Comparison of ENCODE assay signal across 10 cellular contexts in genomic region chr10:97550336-97551149, GRCh38. TPM values are rescaled to one million over a fixed set of nuclear protein-coding genes. Genes with fewer than 3 reads are reported as not detected.
DNase-seq lines count a peak whose midpoint lies in the region; ATAC-seq, FAIRE-seq and TF ChIP-seq lines count a peak whose summit lies in the region.
"Had no signal": no experiment of that assay in that cellular context is flagged by ENCODE, and none has a peak within 500 bp of the region (broad histone marks: within the 10 kb centered on the region; RNA-seq: fewer than 3 reads in every experiment).

No MANE protein-coding gene starts in this region.

- FAIRE-seq in keratinocyte (lab: Jason Lieb, UNC): peak; percentile 32
- no peak for FAIRE-seq in RCC 7860 (lab: Jason Lieb, UNC)

- H2AFZ ChIP-seq in keratinocyte (ENCODE audit: control insufficient read depth, low read length): peak overlapping the region; percentile 58

- H3K36me3 ChIP-seq in HUES48 (ENCODE audit: control insufficient read depth, insufficient read depth, low read length): no peaks in the 10 kb centered on the region
- H3K36me3 ChIP-seq in adipocyte (ENCODE audit: control insufficient read depth, insufficient read depth, low read length, severe bottlenecking): no peaks in the 10 kb centered on the region
- no peaks in the 10 kb centered on the region for H3K36me3 ChIP-seq in keratinocyte (ENCODE audit: control insufficient read depth in 2 of 2, extremely low read depth in 1 of 2, insufficient read depth in 2 of 2, low read length in 2 of 2)

- TF ChIP-seq CTCF in keratinocyte (optimal IDR thresholded peaks at IDR 0.05 in 1 of 3, IDR thresholded peaks at IDR 0.05 in 1 of 3, conservative IDR thresholded peaks at IDR 0.05 in 1 of 3; ENCODE audit: extremely low read depth in 1 of 3, insufficient read depth in 2 of 3, low read length in 3 of 3): no peak

- DNase-seq in adipocyte (ENCODE audit: low read depth): no peak
- no peak for DNase-seq in keratinocyte (ENCODE audit: low read depth, low spot score)
- DNase-seq in ecto neural progenitor cell (ENCODE audit: low spot score): no peak
- DNase-seq in RCC 7860 (ENCODE audit: low spot score): no peak
- DNase-seq: activated CD8-positive, alpha-beta memory T cell treated with anti-CD3 and anti-CD28 coated beads for 24 hours had no signal

- H3K9ac ChIP-seq in HUES48 (ENCODE audit: low read depth, low read length): no peak overlapping the region
- peak overlapping the region; percentile 76 for H3K9ac ChIP-seq in adipocyte (ENCODE audit: low read length)
- peak overlapping the region; percentile 74 for H3K9ac ChIP-seq in keratinocyte (ENCODE audit: control insufficient read depth, extremely low read depth, insufficient read depth, low read length)
- H3K9ac ChIP-seq: parathyroid adenoma had no signal

- H3K4me1 ChIP-seq in HUES48 (ENCODE audit: control insufficient read depth, insufficient read depth, low read length) (peaks cover 27% of the 10 kb centered on the region), adipocyte (ENCODE audit: control insufficient read depth, insufficient read depth, low read length) (peaks cover 41% of the 10 kb centered on the region), keratinocyte (ENCODE audit: control insufficient read depth, extremely low read depth, insufficient read depth, low read length) (peaks cover 26% of the 10 kb centered on the region)

- H3K79me2 ChIP-seq in keratinocyte (ENCODE audit: control insufficient read depth, insufficient read depth, low read length): peaks cover 22% of the 10 kb centered on the region

- dilution Hi-C loops in keratinocyte (cut with MboI; ENCODE audit: extremely low pct_ligation_motif_present, low sequenced_read_pairs): no loop called here

- no peaks in the 10 kb centered on the region for H3K9me1 ChIP-seq in keratinocyte (ENCODE audit: control insufficient read depth, extremely low read depth, insufficient read depth, low read length)

- H3K27ac ChIP-seq in HUES48 (ENCODE audit: low read depth, low read length): peak overlapping the region; percentile 71
- H3K27ac ChIP-seq in keratinocyte (ENCODE audit: control insufficient read depth, insufficient read depth, low read length): peak overlapping the region; percentile 78
- peak overlapping the region in 14 of 21 experiments; percentile 51 to 82 (median 72) for H3K27ac ChIP-seq in skin epidermis
- H3K27ac ChIP-seq: parathyroid adenoma had no signal

- no peaks in the 10 kb centered on the region for H3K27me3 ChIP-seq in HUES48 (ENCODE audit: control insufficient read depth, insufficient read depth, low read length)
- no peaks in the 10 kb centered on the region for H3K27me3 ChIP-seq in adipocyte (replicated peaks; ENCODE audit: control insufficient read depth, insufficient read depth, low read length)
- H3K27me3 ChIP-seq in keratinocyte (ENCODE audit: control insufficient read depth, extremely low read depth, insufficient read depth, low read length): no peaks in the 10 kb centered on the region

- no peaks in the 10 kb centered on the region for H3K9me3 ChIP-seq in HUES48 (ENCODE audit: control insufficient read depth, insufficient read depth, low read length)
- no peaks in the 10 kb centered on the region for H3K9me3 ChIP-seq in adipocyte (ENCODE audit: control insufficient read depth, low read length)
- no peaks in the 10 kb centered on the region for H3K9me3 ChIP-seq in keratinocyte (ENCODE audit: control insufficient read depth, low read depth, low read length)

- peak overlapping the region; percentile 75 for H3K4me2 ChIP-seq in keratinocyte (ENCODE audit: control insufficient read depth, extremely low read depth, insufficient read depth, low read depth, low read length)

- ATAC-seq in HG02678 (IDR thresholded peaks at IDR 0.05; ENCODE audit: unreplicated experiment): no peak
- ATAC-seq in HG02588 (IDR thresholded peaks at IDR 0.05; ENCODE audit: unreplicated experiment): no peak

- no peaks in the 10 kb centered on the region for H4K20me1 ChIP-seq in keratinocyte (ENCODE audit: control insufficient read depth, extremely low read depth, insufficient read depth, low read length)

- H3K4me3 ChIP-seq in HUES48 (ENCODE audit: low read depth, low read length) (no peak overlapping the region), adipocyte (ENCODE audit: low read length) (no peak overlapping the region), keratinocyte (ENCODE audit: control insufficient read depth in 2 of 3, extremely low read depth in 1 of 3, insufficient read depth in 2 of 3, low read depth in 1 of 3, low read length in 3 of 3) (peak overlapping the region in 1 of 3 experiments; percentile 38), skin epidermis (no peak overlapping the region)

RNA-seq across cellular contexts. Expression of gene ANKRD2, which starts 22.0 kb away (rescaled TPM):
- 0.18 to 0.67 TPM (median 0.38 TPM) in 3 replicates for polyA plus RNA-seq in keratinocyte
- 0.84 TPM for polyA plus RNA-seq in keratinocyte (2011; ENCODE audit: low read depth)
- 0.26 and 0.36 TPM in 2 replicates for polyA plus RNA-seq in keratinocyte (2011; cell fraction: cytosol; rRNA removed)
- 0.28 and 0.36 TPM in 2 replicates for polyA plus RNA-seq in keratinocyte (2011; cell fraction: nucleus; rRNA removed)
- 0.91 and 0.95 TPM in 2 replicates for polyA plus RNA-seq in keratinocyte (2012; ENCODE audit: low replicate concordance)
- 0.16 to 0.19 TPM in 2 of 3 replicates, not detected in the other for polyA minus RNA-seq in keratinocyte
- polyA minus RNA-seq in keratinocyte (2011; cell fraction: cytosol; rRNA and poly(A)+ RNA removed): not detected
- polyA minus RNA-seq in keratinocyte (2011; cell fraction: nucleus; rRNA and poly(A)+ RNA removed): not detected in 2 replicates

RNA-seq across cellular contexts. Expression of gene HOGA1, which starts 33.6 kb away (rescaled TPM):
- 0.49 to 1.0 TPM (median 0.89 TPM) in 3 replicates for polyA plus RNA-seq in keratinocyte
- 0.21 TPM for polyA plus RNA-seq in keratinocyte (2011; ENCODE audit: low read depth)
- polyA plus RNA-seq in keratinocyte (2011; cell fraction: cytosol; rRNA removed): 0.30 and 0.40 TPM in 2 replicates
- polyA plus RNA-seq in keratinocyte (2011; cell fraction: nucleus; rRNA removed): 0.57 and 0.60 TPM in 2 replicates
- 0.23 and 0.63 TPM in 2 replicates for polyA plus RNA-seq in keratinocyte (2012; ENCODE audit: low replicate concordance)
- 0.30 to 0.62 TPM (median 0.38 TPM) in 3 replicates for polyA minus RNA-seq in keratinocyte
- polyA minus RNA-seq in keratinocyte (2011; cell fraction: cytosol; rRNA and poly(A)+ RNA removed): not detected
- 0.32 TPM in 1 of 2 replicates, not detected in the other for polyA minus RNA-seq in keratinocyte (2011; cell fraction: nucleus; rRNA and poly(A)+ RNA removed)

RNA-seq across cellular contexts. Expression of gene C10orf62, which starts 39.0 kb away (rescaled TPM):
- polyA plus RNA-seq in keratinocyte: 0.06 to 0.08 TPM in 2 of 3 replicates, not detected in the other
- polyA plus RNA-seq in keratinocyte (2011; ENCODE audit: low read depth): not detected
- not detected in 2 replicates for polyA plus RNA-seq in keratinocyte (2011; cell fraction: cytosol; rRNA removed)
- polyA plus RNA-seq in keratinocyte (2011; cell fraction: nucleus; rRNA removed): 0.09 and 0.12 TPM in 2 replicates
- polyA plus RNA-seq in keratinocyte (2012; ENCODE audit: low replicate concordance): not detected in 2 replicates
- not detected in 3 replicates for polyA minus RNA-seq in keratinocyte
- polyA minus RNA-seq in keratinocyte (2011; cell fraction: cytosol; rRNA and poly(A)+ RNA removed): not detected
- polyA minus RNA-seq in keratinocyte (2011; cell fraction: nucleus; rRNA and poly(A)+ RNA removed): not detected in 2 replicates

RNA-seq across cellular contexts. Expression of gene UBTD1, which starts 51.8 kb away (rescaled TPM):
- polyA plus RNA-seq in keratinocyte: 12.0 to 20.5 TPM (median 19.3 TPM) in 3 replicates
- polyA plus RNA-seq in keratinocyte (2011; ENCODE audit: low read depth): 3.5 TPM
- polyA plus RNA-seq in keratinocyte (2011; cell fraction: cytosol; rRNA removed): 13.3 and 33.4 TPM in 2 replicates
- polyA plus RNA-seq in keratinocyte (2011; cell fraction: nucleus; rRNA removed): 8.4 and 14.1 TPM in 2 replicates
- 17.0 and 24.0 TPM in 2 replicates for polyA plus RNA-seq in keratinocyte (2012; ENCODE audit: low replicate concordance)
- polyA minus RNA-seq in keratinocyte: 6.8 to 19.4 TPM (median 11.6 TPM) in 3 replicates
- 31.7 TPM for polyA minus RNA-seq in keratinocyte (2011; cell fraction: cytosol; rRNA and poly(A)+ RNA removed)
- polyA minus RNA-seq in keratinocyte (2011; cell fraction: nucleus; rRNA and poly(A)+ RNA removed): 9.3 and 9.8 TPM in 2 replicates

RNA-seq across cellular contexts. Expression of gene MMS19, which starts 52.3 kb away (rescaled TPM):
- polyA plus RNA-seq in keratinocyte: 72.5 to 74.8 TPM (median 74.4 TPM) in 3 replicates
- polyA plus RNA-seq in keratinocyte (2011; ENCODE audit: low read depth): 15.5 TPM
- 51.5 and 66.8 TPM in 2 replicates for polyA plus RNA-seq in keratinocyte (2011; cell fraction: cytosol; rRNA removed)
- 138 and 144 TPM in 2 replicates for polyA plus RNA-seq in keratinocyte (2011; cell fraction: nucleus; rRNA removed)
- 46.0 and 61.3 TPM in 2 replicates for polyA plus RNA-seq in keratinocyte (2012; ENCODE audit: low replicate concordance)
- polyA minus RNA-seq in keratinocyte: 110 to 140 TPM (median 133 TPM) in 3 replicates
- polyA minus RNA-seq in keratinocyte (2011; cell fraction: cytosol; rRNA and poly(A)+ RNA removed): 71.9 TPM
- polyA minus RNA-seq in keratinocyte (2011; cell fraction: nucleus; rRNA and poly(A)+ RNA removed): 74.6 and 85.9 TPM in 2 replicates
